8 cellular contexts compared by ENCODE assay signal in the genomic region with DNA sequence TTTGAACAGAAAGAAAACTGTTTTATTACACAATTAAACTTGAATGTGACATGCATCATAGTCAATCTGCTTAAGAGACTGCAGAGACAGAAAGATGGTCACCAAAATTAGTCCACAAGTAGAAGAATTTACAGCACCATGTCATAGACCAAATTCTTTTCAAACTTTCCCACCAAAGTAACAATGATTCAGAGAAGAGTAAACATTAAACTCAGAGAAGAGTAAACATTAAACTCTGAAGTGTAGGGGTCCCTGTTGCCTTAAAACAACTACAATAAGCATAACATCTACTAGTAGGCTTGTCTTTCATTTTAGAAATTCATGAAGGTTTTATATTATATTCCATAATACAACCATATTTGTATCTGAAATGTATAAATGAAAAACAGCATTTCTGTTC. TPM values are rescaled to one million over a fixed set of nuclear protein-coding genes. Genes with fewer than 3 reads are reported as not detected.
DNase-seq lines count a peak whose midpoint lies in the region; ATAC-seq and TF ChIP-seq lines count a peak whose summit lies in the region.
"Not testable (repeated sequence)": the region's sequence is repeated elsewhere in the genome, so short reads cannot be mapped to it uniquely, and the experiment has no call there.

No MANE protein-coding gene starts in this region.

- H3K9me2 ChIP-seq in PC-3 (replicated peaks; ENCODE audit: low read length), result not testable (repeated sequence)

- TF ChIP-seq CTCF in PC-3 (conservative IDR thresholded peaks at IDR 0.05; ENCODE audit: low read depth, low read length); left lung (IDR thresholded peaks at IDR 0.05); osteocyte (IDR thresholded peaks at IDR 0.05): not testable (repeated sequence)

- BruUV-seq in PC-3 (replicated peaks; lab: Mats Ljungman, UMichigan), result not testable (repeated sequence)

- peak overlapping the region; percentile 5 for H3K27ac Mint-ChIP-seq in activated T-helper 17 cell treated with anti-CD3 and anti-CD28 coated beads, Interleukin-2, amount 50 U/mL, for 72 hours
- H3K27ac Mint-ChIP-seq in effector memory CD8-positive, alpha-beta T cell, result peak overlapping the region; percentile 1 to 64
- H3K27ac Mint-ChIP-seq in osteocyte (ENCODE audit: unreplicated experiment), result peak overlapping the region; percentile 1

- peak overlapping the region; percentile 75 for H3K9ac ChIP-seq in PC-3 (ENCODE audit: low read length)

- H3K79me2 ChIP-seq in ACC112 (ENCODE audit: control insufficient read depth, insufficient read depth, low read length, unreplicated experiment); PC-3 (ENCODE audit: low read length): not testable (repeated sequence)

- H3K4me2 ChIP-seq in PC-3 (ENCODE audit: low read length), result peak overlapping the region; percentile 68

- not testable (repeated sequence) for H3K27me3 Mint-ChIP-seq in activated T-helper 17 cell treated with anti-CD3 and anti-CD28 coated beads, Interleukin-2, amount 50 U/mL, for 72 hours; effector memory CD8-positive, alpha-beta T cell; osteocyte (ENCODE audit: unreplicated experiment)

- H3F3A ChIP-seq in PC-3 (ENCODE audit: low read length, unreplicated experiment), result not testable (repeated sequence)

- not testable (repeated sequence) for H3K27me3 ChIP-seq in ACC112 (ENCODE audit: insufficient read depth, low read length); PC-3 (ENCODE audit: low read length); left lung

- not testable (repeated sequence) for H3K9me3 Mint-ChIP-seq in activated T-helper 17 cell treated with anti-CD3 and anti-CD28 coated beads, Interleukin-2, amount 50 U/mL, for 72 hours; effector memory CD8-positive, alpha-beta T cell; osteocyte (ENCODE audit: unreplicated experiment)

- H3K27ac ChIP-seq in ACC112 (ENCODE audit: low read depth, low read length) (0 out of 2 replicates have a peak overlapping the region, but pooled peaks have one; percentile 15), PC-3 (ENCODE audit: low read length) (peak overlapping the region; percentile 90)
- not testable (repeated sequence) for H3K27ac ChIP-seq in left lung

- H3K4me1 ChIP-seq in ACC112 (ENCODE audit: control insufficient read depth, insufficient read depth, low read length, unreplicated experiment); left lung: not testable (repeated sequence)
- peaks cover 53% of the 10 kb centered on the region for H3K4me1 ChIP-seq in PC-3 (ENCODE audit: insufficient read depth, low read length)

- not testable (repeated sequence) for H3K4me3 Mint-ChIP-seq in activated T-helper 17 cell treated with anti-CD3 and anti-CD28 coated beads, Interleukin-2, amount 50 U/mL, for 72 hours; effector memory CD8-positive, alpha-beta T cell; osteocyte (ENCODE audit: unreplicated experiment)

- peak; percentile 83 for ATAC-seq in PC-3
- ATAC-seq in activated T-helper 17 cell treated with anti-CD3 and anti-CD28 coated beads, Interleukin-2, amount 50 U/mL, for 72 hours (replicated peaks); effector memory CD8-positive, alpha-beta T cell (replicated peaks): not testable (repeated sequence)
- peak; percentile 35 for ATAC-seq in left lung

- H3K4me1 Mint-ChIP-seq in activated T-helper 17 cell treated with anti-CD3 and anti-CD28 coated beads, Interleukin-2, amount 50 U/mL, for 72 hours, result peaks cover 12% of the 10 kb centered on the region
- H3K4me1 Mint-ChIP-seq in effector memory CD8-positive, alpha-beta T cell (ENCODE audit: low read depth in 2 of 2), result not testable (repeated sequence)
- peaks cover 21% of the 10 kb centered on the region for H3K4me1 Mint-ChIP-seq in osteocyte (ENCODE audit: unreplicated experiment)

- peaks cover 34% of the 10 kb centered on the region for H3K36me3 Mint-ChIP-seq in activated T-helper 17 cell treated with anti-CD3 and anti-CD28 coated beads, Interleukin-2, amount 50 U/mL, for 72 hours (ENCODE audit: low read depth)
- not testable (repeated sequence) for H3K36me3 Mint-ChIP-seq in effector memory CD8-positive, alpha-beta T cell (ENCODE audit: insufficient read depth)
- peaks cover 21% of the 10 kb centered on the region for H3K36me3 Mint-ChIP-seq in osteocyte (ENCODE audit: unreplicated experiment)

- H4K20me1 ChIP-seq in PC-3 (ENCODE audit: low read length), result not testable (repeated sequence)

- CTCF ChIA-PET in PC-3 (lab: Charles Lee), result not testable (repeated sequence)

- not testable (repeated sequence) for H3K36me3 ChIP-seq in ACC112 (ENCODE audit: insufficient read depth, low read length); PC-3 (ENCODE audit: low read depth, low read length)
- peaks cover 0 to 13% of the 10 kb centered on the region in 2 donors for H3K36me3 ChIP-seq in left lung

- DNase-seq in DMS53 treated with DMSO at 0.1 percent for 48 hours (lab: John Stamatoyannopoulos, UW; ENCODE audit: unreplicated experiment) (peak; percentile 22), HT1080 (ENCODE audit: low read depth) (peak; percentile 43), PC-3 (peak; percentile 92)
- DNase-seq in effector memory CD8-positive, alpha-beta T cell; left lung; osteocyte (ENCODE audit: extremely low spot score, unreplicated experiment): not testable (repeated sequence)

- not testable (repeated sequence) for H3K4me3 ChIP-seq in ACC112 (ENCODE audit: low read depth, low read length); left lung
- H3K4me3 ChIP-seq in PC-3 (ENCODE audit: low read length), result peak overlapping the region; percentile 30

- POLR2A ChIA-PET in PC-3 (lab: Charles Lee; ENCODE audit: unreplicated experiment), result interaction anchor here (0.6 to 0.7 kb wide), 2 partner anchors 29 to 86 kb away, joined by 6 to 8 read pairs; no protein-coding TSS in a partner anchor

- intact Hi-C loops in PC-3 (cut with micrococcal nuclease), result loop anchor here (2.0 to 10.0 kb wide), 2 partner anchors 40 to 378 kb away; no protein-coding TSS in a partner anchor
- intact Hi-C loops in left lung (cut with DNase I), result not testable (repeated sequence)

- H3K9me3 ChIP-seq in PC-3 (ENCODE audit: low read length); left lung: not testable (repeated sequence)

- H2AFZ ChIP-seq in ACC112 (ENCODE audit: low read length, unreplicated experiment); PC-3 (ENCODE audit: low read length): not testable (repeated sequence)

RNA-seq across cellular contexts. Expression of gene UCP3, which starts 57.8 kb away (rescaled TPM):
- 0.29 and 0.43 TPM in 2 replicates for total RNA-seq in HT1080 (2014; rRNA removed; shearing (Covaris generic))
- 0.10 and 0.55 TPM in 2 replicates for polyA plus RNA-seq in HT1080 (2015; cell fraction: cytosol; rRNA removed)
- polyA plus RNA-seq in HT1080 (2015; cell fraction: nucleus; rRNA removed), result 0.91 and 1.4 TPM in 2 replicates
- total RNA-seq in PC-3 (2014; rRNA removed), result 1.2 and 1.8 TPM in 2 replicates
- total RNA-seq in activated T-helper 17 cell treated with anti-CD3 and anti-CD28 coated beads, Interleukin-2, amount 50 U/mL, for 72 hours, result 1 to 10 TPM; 4.3 to 6.6 TPM
- 1 to 10 TPM; 1.0 to 2.7 TPM for total RNA-seq in left lung
- total RNA-seq in osteocyte, result 1.0 and 1.8 TPM in 2 replicates
